1 cellular context compared by ENCODE assay signal in the genomic region with DNA sequence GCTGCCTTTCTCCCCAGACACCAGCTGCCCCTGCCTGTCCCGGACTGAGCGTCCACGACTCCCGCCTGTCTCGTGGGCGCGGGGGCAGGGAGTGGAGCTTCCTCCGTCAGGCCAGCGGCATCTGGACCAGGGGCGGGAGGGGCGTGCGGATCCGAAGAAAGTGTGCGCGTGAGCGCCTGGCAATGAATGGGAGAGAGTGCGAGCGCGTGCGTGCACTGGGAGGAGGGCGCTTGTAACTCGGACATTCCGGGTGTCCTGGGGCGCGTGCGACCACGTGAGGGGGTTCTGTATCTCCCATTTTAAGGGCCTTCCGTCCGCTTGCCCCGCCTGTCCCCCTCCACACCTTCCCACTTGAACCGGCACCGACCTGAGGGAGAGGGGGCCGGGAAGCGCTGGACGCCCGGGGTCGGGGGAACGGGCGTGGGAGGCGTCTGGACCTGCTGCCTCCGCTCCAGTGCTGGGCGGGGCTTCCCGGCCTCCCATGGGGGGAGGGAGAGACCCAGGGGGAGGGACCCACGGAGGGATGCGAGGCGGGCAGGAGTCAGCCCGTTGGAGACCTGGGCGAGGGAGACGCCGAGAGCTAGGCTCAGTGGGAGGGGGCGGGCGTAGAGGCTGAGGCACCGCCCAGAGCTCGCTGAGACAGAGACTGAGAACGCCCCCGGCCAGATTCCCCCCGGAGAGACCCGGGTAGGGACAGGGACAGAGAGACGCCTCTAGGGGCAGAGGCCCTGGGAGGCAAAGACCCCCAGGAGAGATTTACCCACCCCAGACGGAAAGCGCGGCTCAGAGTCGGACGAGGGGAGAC.
A peak's percentile ranks its signal among the peaks of the same experiment; 100 is the strongest.
TF ChIP-seq lines count a peak whose summit lies in the region.

A gene with protein sequence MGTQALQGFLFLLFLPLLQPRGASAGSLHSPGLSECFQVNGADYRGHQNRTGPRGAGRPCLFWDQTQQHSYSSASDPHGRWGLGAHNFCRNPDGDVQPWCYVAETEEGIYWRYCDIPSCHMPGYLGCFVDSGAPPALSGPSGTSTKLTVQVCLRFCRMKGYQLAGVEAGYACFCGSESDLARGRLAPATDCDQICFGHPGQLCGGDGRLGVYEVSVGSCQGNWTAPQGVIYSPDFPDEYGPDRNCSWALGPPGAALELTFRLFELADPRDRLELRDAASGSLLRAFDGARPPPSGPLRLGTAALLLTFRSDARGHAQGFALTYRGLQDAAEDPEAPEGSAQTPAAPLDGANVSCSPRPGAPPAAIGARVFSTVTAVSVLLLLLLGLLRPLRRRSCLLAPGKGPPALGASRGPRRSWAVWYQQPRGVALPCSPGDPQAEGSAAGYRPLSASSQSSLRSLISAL (plus strand): TSS at position 665 of the 805 bp plus-strand sequence. CDS start 246 bp downstream, outside the sequence.

TF ChIP-seq in K562, 482 proteins besides CTCF, POLR2A, EP300 and RAD21 (continued from another document and continues in another):
- TF ChIP-seq, protein P1, sequence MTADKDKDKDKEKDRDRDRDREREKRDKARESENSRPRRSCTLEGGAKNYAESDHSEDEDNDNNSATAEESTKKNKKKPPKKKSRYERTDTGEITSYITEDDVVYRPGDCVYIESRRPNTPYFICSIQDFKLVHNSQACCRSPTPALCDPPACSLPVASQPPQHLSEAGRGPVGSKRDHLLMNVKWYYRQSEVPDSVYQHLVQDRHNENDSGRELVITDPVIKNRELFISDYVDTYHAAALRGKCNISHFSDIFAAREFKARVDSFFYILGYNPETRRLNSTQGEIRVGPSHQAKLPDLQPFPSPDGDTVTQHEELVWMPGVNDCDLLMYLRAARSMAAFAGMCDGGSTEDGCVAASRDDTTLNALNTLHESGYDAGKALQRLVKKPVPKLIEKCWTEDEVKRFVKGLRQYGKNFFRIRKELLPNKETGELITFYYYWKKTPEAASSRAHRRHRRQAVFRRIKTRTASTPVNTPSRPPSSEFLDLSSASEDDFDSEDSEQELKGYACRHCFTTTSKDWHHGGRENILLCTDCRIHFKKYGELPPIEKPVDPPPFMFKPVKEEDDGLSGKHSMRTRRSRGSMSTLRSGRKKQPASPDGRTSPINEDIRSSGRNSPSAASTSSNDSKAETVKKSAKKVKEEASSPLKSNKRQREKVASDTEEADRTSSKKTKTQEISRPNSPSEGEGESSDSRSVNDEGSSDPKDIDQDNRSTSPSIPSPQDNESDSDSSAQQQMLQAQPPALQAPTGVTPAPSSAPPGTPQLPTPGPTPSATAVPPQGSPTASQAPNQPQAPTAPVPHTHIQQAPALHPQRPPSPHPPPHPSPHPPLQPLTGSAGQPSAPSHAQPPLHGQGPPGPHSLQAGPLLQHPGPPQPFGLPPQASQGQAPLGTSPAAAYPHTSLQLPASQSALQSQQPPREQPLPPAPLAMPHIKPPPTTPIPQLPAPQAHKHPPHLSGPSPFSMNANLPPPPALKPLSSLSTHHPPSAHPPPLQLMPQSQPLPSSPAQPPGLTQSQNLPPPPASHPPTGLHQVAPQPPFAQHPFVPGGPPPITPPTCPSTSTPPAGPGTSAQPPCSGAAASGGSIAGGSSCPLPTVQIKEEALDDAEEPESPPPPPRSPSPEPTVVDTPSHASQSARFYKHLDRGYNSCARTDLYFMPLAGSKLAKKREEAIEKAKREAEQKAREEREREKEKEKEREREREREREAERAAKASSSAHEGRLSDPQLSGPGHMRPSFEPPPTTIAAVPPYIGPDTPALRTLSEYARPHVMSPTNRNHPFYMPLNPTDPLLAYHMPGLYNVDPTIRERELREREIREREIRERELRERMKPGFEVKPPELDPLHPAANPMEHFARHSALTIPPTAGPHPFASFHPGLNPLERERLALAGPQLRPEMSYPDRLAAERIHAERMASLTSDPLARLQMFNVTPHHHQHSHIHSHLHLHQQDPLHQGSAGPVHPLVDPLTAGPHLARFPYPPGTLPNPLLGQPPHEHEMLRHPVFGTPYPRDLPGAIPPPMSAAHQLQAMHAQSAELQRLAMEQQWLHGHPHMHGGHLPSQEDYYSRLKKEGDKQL (CRISPR knock-in tag; IDR thresholded peaks at IDR 0.05; ENCODE audit: borderline replicate concordance): no peak
- TF ChIP-seq TCF3 (CRISPR knock-in tag; IDR thresholded peaks at IDR 0.05) (no peak), TOE1 (IDR thresholded peaks at IDR 0.05; ENCODE audit: borderline replicate concordance) (peak; percentile 60; the same call in 1 of the 2 replicates), TOE1 (CRISPR knock-in tag; IDR thresholded peaks at IDR 0.05; ENCODE audit: borderline replicate concordance, low read depth) (no peak), FOXA1 (IDR thresholded peaks at IDR 0.05; ENCODE audit: borderline replicate concordance) (no peak), EGR1 (conservative IDR thresholded peaks at IDR 0.05) (peak; percentile 84), ZFP30 (CRISPR knock-in tag; IDR thresholded peaks at IDR 0.05; ENCODE audit: borderline replicate concordance) (no peak), TAF15 (IDR thresholded peaks at IDR 0.05; ENCODE audit: low read depth, low read length) (no peak), GABPA (tag; conservative IDR thresholded peaks at IDR 0.05; ENCODE audit: low read depth) (no peak), STAT5A (IDR thresholded peaks at IDR 0.05; ENCODE audit: borderline replicate concordance, low read length) (no peak), POLR2AphosphoS5 (IDR thresholded peaks at IDR 0.05; ENCODE audit: control insufficient read depth, insufficient read depth, low read depth, low read length) (0 out of 2 replicates have a peak, but pooled peaks have one; percentile 21), KAT2B (IDR thresholded peaks at IDR 0.05; ENCODE audit: low read depth, low read length) (no peak), HDAC1 (IDR thresholded peaks at IDR 0.05) (no peak; a peak in 1 of 4 replicates), SNRNP70 (optimal IDR thresholded peaks at IDR 0.05; ENCODE audit: low read depth, low read length) (no peak), KLF6 (CRISPR knock-in tag; IDR thresholded peaks at IDR 0.05; ENCODE audit: borderline replicate concordance) (no peak), RBM39 (optimal IDR thresholded peaks at IDR 0.05; ENCODE audit: low read depth, low read length) (no peak), DPF2 (IDR thresholded peaks at IDR 0.05) (peak; percentile 31; the same call in 1 of the 2 replicates), RHOXF2B (CRISPR knock-in tag; conservative IDR thresholded peaks at IDR 0.05) (no peak), TCFL5 (CRISPR knock-in tag; conservative IDR thresholded peaks at IDR 0.05) (no peak), RBM25 (IDR thresholded peaks at IDR 0.05; ENCODE audit: low read depth, low read length, severe bottlenecking) (no peak), CCNT2 (IDR thresholded peaks at IDR 0.05; ENCODE audit: borderline replicate concordance, extremely low read depth, insufficient read length, low read depth, low read length) (peak; percentile 54), TARDBP (IDR thresholded peaks at IDR 0.05) (no peak), MAFG (tag; conservative IDR thresholded peaks at IDR 0.05) (no peak), TAF1 (IDR thresholded peaks at IDR 0.05; ENCODE audit: control insufficient read depth, extremely low read depth, insufficient read depth, low read length, severe bottlenecking) (peak; percentile 57), PHB (CRISPR knock-in tag; IDR thresholded peaks at IDR 0.05) (no peak), ZNF785 (CRISPR knock-in tag; IDR thresholded peaks at IDR 0.05) (no peak), SRSF3 (IDR thresholded peaks at IDR 0.05; ENCODE audit: insufficient read depth, low read length) (no peak)
- TF ChIP-seq, protein P2, sequence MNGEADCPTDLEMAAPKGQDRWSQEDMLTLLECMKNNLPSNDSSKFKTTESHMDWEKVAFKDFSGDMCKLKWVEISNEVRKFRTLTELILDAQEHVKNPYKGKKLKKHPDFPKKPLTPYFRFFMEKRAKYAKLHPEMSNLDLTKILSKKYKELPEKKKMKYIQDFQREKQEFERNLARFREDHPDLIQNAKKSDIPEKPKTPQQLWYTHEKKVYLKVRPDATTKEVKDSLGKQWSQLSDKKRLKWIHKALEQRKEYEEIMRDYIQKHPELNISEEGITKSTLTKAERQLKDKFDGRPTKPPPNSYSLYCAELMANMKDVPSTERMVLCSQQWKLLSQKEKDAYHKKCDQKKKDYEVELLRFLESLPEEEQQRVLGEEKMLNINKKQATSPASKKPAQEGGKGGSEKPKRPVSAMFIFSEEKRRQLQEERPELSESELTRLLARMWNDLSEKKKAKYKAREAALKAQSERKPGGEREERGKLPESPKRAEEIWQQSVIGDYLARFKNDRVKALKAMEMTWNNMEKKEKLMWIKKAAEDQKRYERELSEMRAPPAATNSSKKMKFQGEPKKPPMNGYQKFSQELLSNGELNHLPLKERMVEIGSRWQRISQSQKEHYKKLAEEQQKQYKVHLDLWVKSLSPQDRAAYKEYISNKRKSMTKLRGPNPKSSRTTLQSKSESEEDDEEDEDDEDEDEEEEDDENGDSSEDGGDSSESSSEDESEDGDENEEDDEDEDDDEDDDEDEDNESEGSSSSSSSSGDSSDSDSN (IDR thresholded peaks at IDR 0.05; ENCODE audit: borderline replicate concordance in 1 of 2, low read depth in 2 of 2, low read length in 2 of 2): no peak
- TF ChIP-seq, protein P3, sequence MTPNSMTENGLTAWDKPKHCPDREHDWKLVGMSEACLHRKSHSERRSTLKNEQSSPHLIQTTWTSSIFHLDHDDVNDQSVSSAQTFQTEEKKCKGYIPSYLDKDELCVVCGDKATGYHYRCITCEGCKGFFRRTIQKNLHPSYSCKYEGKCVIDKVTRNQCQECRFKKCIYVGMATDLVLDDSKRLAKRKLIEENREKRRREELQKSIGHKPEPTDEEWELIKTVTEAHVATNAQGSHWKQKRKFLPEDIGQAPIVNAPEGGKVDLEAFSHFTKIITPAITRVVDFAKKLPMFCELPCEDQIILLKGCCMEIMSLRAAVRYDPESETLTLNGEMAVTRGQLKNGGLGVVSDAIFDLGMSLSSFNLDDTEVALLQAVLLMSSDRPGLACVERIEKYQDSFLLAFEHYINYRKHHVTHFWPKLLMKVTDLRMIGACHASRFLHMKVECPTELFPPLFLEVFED (CRISPR knock-in tag; conservative IDR thresholded peaks at IDR 0.05): no peak
- TF ChIP-seq, protein P4, sequence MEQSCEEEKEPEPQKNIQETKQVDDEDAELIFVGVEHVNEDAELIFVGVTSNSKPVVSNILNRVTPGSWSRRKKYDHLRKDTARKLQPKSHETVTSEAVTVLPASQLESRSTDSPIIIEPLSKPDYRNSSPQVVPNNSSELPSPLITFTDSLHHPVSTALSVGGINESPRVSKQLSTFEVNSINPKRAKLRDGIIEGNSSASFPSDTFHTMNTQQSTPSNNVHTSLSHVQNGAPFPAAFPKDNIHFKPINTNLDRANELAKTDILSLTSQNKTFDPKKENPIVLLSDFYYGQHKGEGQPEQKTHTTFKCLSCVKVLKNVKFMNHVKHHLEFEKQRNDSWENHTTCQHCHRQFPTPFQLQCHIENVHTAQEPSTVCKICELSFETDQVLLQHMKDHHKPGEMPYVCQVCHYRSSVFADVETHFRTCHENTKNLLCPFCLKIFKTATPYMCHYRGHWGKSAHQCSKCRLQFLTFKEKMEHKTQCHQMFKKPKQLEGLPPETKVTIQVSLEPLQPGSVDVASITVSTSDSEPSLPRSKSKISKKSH (CRISPR knock-in tag; IDR thresholded peaks at IDR 0.05): no peak
- TF ChIP-seq, protein P5, sequence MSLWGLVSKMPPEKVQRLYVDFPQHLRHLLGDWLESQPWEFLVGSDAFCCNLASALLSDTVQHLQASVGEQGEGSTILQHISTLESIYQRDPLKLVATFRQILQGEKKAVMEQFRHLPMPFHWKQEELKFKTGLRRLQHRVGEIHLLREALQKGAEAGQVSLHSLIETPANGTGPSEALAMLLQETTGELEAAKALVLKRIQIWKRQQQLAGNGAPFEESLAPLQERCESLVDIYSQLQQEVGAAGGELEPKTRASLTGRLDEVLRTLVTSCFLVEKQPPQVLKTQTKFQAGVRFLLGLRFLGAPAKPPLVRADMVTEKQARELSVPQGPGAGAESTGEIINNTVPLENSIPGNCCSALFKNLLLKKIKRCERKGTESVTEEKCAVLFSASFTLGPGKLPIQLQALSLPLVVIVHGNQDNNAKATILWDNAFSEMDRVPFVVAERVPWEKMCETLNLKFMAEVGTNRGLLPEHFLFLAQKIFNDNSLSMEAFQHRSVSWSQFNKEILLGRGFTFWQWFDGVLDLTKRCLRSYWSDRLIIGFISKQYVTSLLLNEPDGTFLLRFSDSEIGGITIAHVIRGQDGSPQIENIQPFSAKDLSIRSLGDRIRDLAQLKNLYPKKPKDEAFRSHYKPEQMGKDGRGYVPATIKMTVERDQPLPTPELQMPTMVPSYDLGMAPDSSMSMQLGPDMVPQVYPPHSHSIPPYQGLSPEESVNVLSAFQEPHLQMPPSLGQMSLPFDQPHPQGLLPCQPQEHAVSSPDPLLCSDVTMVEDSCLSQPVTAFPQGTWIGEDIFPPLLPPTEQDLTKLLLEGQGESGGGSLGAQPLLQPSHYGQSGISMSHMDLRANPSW (CRISPR knock-in tag; IDR thresholded peaks at IDR 0.05): no peak
- TF ChIP-seq, protein P6, sequence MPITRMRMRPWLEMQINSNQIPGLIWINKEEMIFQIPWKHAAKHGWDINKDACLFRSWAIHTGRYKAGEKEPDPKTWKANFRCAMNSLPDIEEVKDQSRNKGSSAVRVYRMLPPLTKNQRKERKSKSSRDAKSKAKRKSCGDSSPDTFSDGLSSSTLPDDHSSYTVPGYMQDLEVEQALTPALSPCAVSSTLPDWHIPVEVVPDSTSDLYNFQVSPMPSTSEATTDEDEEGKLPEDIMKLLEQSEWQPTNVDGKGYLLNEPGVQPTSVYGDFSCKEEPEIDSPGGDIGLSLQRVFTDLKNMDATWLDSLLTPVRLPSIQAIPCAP (CRISPR knock-in tag; IDR thresholded peaks at IDR 0.05; ENCODE audit: borderline replicate concordance): no peak
- TF ChIP-seq, protein P7, sequence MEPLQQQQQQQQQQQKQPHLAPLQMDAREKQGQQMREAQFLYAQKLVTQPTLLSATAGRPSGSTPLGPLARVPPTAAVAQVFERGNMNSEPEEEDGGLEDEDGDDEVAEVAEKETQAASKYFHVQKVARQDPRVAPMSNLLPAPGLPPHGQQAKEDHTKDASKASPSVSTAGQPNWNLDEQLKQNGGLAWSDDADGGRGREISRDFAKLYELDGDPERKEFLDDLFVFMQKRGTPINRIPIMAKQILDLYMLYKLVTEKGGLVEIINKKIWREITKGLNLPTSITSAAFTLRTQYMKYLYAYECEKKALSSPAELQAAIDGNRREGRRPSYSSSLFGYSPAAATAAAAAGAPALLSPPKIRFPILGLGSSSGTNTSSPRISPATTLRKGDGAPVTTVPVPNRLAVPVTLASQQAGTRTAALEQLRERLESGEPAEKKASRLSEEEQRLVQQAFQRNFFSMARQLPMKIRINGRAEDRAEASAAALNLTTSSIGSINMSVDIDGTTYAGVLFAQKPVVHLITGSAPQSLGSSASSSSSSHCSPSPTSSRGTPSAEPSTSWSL (CRISPR knock-in tag; IDR thresholded peaks at IDR 0.05; ENCODE audit: borderline replicate concordance): no peak
- TF ChIP-seq, protein P8, sequence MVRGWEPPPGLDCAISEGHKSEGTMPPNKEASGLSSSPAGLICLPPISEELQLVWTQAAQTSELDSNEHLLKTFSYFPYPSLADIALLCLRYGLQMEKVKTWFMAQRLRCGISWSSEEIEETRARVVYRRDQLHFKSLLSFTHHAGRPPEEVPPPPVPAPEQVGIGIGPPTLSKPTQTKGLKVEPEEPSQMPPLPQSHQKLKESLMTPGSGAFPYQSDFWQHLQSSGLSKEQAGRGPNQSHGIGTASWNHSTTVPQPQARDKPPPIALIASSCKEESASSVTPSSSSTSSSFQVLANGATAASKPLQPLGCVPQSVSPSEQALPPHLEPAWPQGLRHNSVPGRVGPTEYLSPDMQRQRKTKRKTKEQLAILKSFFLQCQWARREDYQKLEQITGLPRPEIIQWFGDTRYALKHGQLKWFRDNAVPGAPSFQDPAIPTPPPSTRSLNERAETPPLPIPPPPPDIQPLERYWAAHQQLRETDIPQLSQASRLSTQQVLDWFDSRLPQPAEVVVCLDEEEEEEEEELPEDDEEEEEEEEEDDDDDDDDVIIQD (CRISPR knock-in tag; IDR thresholded peaks at IDR 0.05): no peak
